40 cellular contexts compared by ENCODE assay signal in the genomic region with DNA sequence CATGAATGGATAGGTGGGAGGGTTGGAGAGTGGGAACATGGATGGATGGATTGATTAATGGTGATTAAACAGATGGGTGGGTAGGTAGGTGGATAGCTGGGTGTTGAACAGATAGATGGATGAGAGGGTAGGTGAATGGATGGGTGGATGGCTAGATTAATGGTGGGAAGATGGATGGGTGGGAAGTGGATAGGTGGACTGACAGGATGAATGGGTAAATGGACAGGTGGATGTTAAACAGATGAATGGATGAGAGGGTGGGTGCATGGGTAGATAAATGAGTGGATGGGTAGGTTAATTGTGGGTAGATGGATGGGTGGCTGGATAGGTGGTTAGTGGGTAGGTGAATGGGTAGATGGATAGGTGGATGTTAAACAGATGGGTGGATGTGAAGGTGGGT.
"Had no signal": no experiment of that assay in that cellular context is flagged by ENCODE, and none has a peak within 500 bp of the region (broad histone marks: within the 10 kb centered on the region; RNA-seq: fewer than 3 reads in every experiment).

No MANE protein-coding gene starts in this region.

- ATAC-seq: activated CD4-positive, alpha-beta T cell treated with anti-CD3 and anti-CD28 coated beads for 36 hours; activated CD4-positive, CD25-positive, alpha-beta regulatory T cell treated with anti-CD3 and anti-CD28 coated beads, Interleukin-2, amount 50 U/mL, for 24 hours; activated CD8-positive, alpha-beta memory T cell treated with anti-CD3 and anti-CD28 coated beads, Interleukin-2, amount 10 ng/mL, durations not matched to agents 7 days and 5 days; activated CD8-positive, alpha-beta T cell treated with anti-CD3 and anti-CD28 coated beads, Interleukin-2, amount 10 ng/mL, durations not matched to agents 7 days and 5 days; activated naive CD8-positive, alpha-beta T cell treated with anti-CD3 and anti-CD28 coated beads, Interleukin-2, amount 50 U/mL, for 24 hours; WTC11 had no signal

- H3K27me3 ChIP-seq: ascending aorta, cardiac muscle cell had no signal

- DNase-seq: activated CD4-positive, alpha-beta memory T cell treated with anti-CD3 and anti-CD28 coated beads, Interleukin-2, amount 10 ng/mL, durations not matched to agents 7 days and 5 days; activated CD4-positive, alpha-beta T cell treated with anti-CD3 and anti-CD28 coated beads for 1 hour; activated CD4-positive, alpha-beta T cell treated with anti-CD3 and anti-CD28 coated beads for 36 hours; activated CD4-positive, alpha-beta T cell treated with anti-CD3 and anti-CD28 coated beads for 48 hours; activated CD4-positive, alpha-beta T cell treated with anti-CD3 and anti-CD28 coated beads, Interleukin-2, amount 10 ng/mL, durations not matched to agents 7 days and 5 days; activated CD4-positive, alpha-beta T cell treated with anti-CD3 and anti-CD28 coated beads, Interleukin-2, amount 50 U/mL, for 48 hours; activated CD4-positive, CD25-positive, alpha-beta regulatory T cell; activated CD8-positive, alpha-beta memory T cell treated with anti-CD3 and anti-CD28 coated beads for 24 hours; activated CD8-positive, alpha-beta memory T cell treated with anti-CD3 and anti-CD28 coated beads, Interleukin-2, amount 10 ng/mL, durations not matched to agents 7 days and 5 days; activated CD8-positive, alpha-beta memory T cell treated with anti-CD3 and anti-CD28 coated beads, Interleukin-2, amount 50 U/mL, for 48 hours; activated CD8-positive, alpha-beta T cell treated with anti-CD3 and anti-CD28 coated beads, Interleukin-2, amount 10 ng/mL, durations not matched to agents 7 days and 5 days; activated effector memory CD4-positive, alpha-beta T cell treated with Interleukin-2 at 50 U/mL for 16 hours; activated gamma-delta T cell; activated naive CD4-positive, alpha-beta T cell treated with anti-CD3 and anti-CD28 coated beads, Interleukin-2, amount 10 ng/mL, durations not matched to agents 7 days and 5 days; activated naive CD4-positive, alpha-beta T cell treated with Interleukin-2 at 50 U/mL for 16 hours; activated naive CD8-positive, alpha-beta T cell treated with anti-CD3 and anti-CD28 coated beads, Interleukin-2, amount 10 ng/mL, durations not matched to agents 7 days and 5 days; activated naive CD8-positive, alpha-beta T cell treated with anti-CD3 and anti-CD28 coated beads, Interleukin-2, amount 50 U/mL, for 24 hours; activated T-cell treated with anti-CD3 and anti-CD28 coated beads, Interleukin-2, amount 50 U/mL, for 24 hours; activated T-cell treated with anti-CD3 and anti-CD28 coated beads, Interleukin-2, amount 50 U/mL, for 48 hours; amygdala; anterior cingulate cortex; caudate nucleus; cerebellar nuclear complex; T-helper 1 cell; T-helper 2 cell; T-helper 9 cell; WERI-Rb-1 had no signal

- H3K27ac ChIP-seq: ascending aorta, cardiac muscle cell, WERI-Rb-1 had no signal

- H3K27ac Mint-ChIP-seq: activated CD4-positive, alpha-beta memory T cell treated with anti-CD3 and anti-CD28 coated beads, Interleukin-2, amount 10 ng/mL, durations not matched to agents 7 days and 5 days; activated CD4-positive, alpha-beta T cell treated with anti-CD3 and anti-CD28 coated beads for 36 hours; activated CD4-positive, alpha-beta T cell treated with anti-CD3 and anti-CD28 coated beads, Interleukin-2, amount 10 ng/mL, durations not matched to agents 7 days and 5 days; activated CD8-positive, alpha-beta memory T cell treated with anti-CD3 and anti-CD28 coated beads, Interleukin-2, amount 10 ng/mL, durations not matched to agents 7 days and 5 days; activated CD8-positive, alpha-beta T cell treated with anti-CD3 and anti-CD28 coated beads, Interleukin-2, amount 10 ng/mL, durations not matched to agents 7 days and 5 days; activated naive CD4-positive, alpha-beta T cell treated with anti-CD3 and anti-CD28 coated beads, Interleukin-2, amount 10 ng/mL, durations not matched to agents 7 days and 5 days; activated naive CD4-positive, alpha-beta T cell treated with anti-CD3 and anti-CD28 coated beads, Interleukin-2, amount 50 U/mL, for 24 hours; activated naive CD8-positive, alpha-beta T cell; activated naive CD8-positive, alpha-beta T cell treated with anti-CD3 and anti-CD28 coated beads, Interleukin-2, amount 10 ng/mL, durations not matched to agents 7 days and 5 days; activated naive CD8-positive, alpha-beta T cell treated with anti-CD3 and anti-CD28 coated beads, Interleukin-2, amount 50 U/mL, for 24 hours; activated T-cell treated with anti-CD3 and anti-CD28 coated beads, Interleukin-2, amount 50 U/mL, for 24 hours; activated T-helper 2 cell treated with anti-CD3 and anti-CD28 coated beads, Interferon-gamma antibody, Interleukin-2, Interleukin-4, amounts not matched to agents 10 μg/mL and 5 μg/mL and 100 μg/mL, durations not matched to agents 14 hours and 24 hours and 36 hours; brain; T-helper 1 cell treated with Interleukin-12 subunit alpha and Interleukin-12 subunit beta and Interleukin-4 antibody, amounts not matched to agents 30 μg/mL and 1 μg/mL, for 36 hours; T-helper 2 cell treated with Interferon-gamma antibody and Interleukin-4, amounts not matched to agents 5 μg/mL and 100 μg/mL, for 36 hours; WTC11 had no signal

- H3K4me1 ChIP-seq: ascending aorta had no signal

- H3K4me3 ChIP-seq: ascending aorta, cardiac muscle cell had no signal

- H3K4me1 Mint-ChIP-seq: activated CD4-positive, alpha-beta memory T cell treated with anti-CD3 and anti-CD28 coated beads, Interleukin-2, amount 10 ng/mL, durations not matched to agents 7 days and 5 days; activated CD4-positive, alpha-beta T cell treated with anti-CD3 and anti-CD28 coated beads for 36 hours; activated CD4-positive, alpha-beta T cell treated with anti-CD3 and anti-CD28 coated beads, Interleukin-2, amount 10 ng/mL, durations not matched to agents 7 days and 5 days; activated CD8-positive, alpha-beta memory T cell treated with anti-CD3 and anti-CD28 coated beads, Interleukin-2, amount 10 ng/mL, durations not matched to agents 7 days and 5 days; activated naive CD4-positive, alpha-beta T cell treated with anti-CD3 and anti-CD28 coated beads, Interleukin-2, amount 10 ng/mL, durations not matched to agents 7 days and 5 days; activated naive CD4-positive, alpha-beta T cell treated with anti-CD3 and anti-CD28 coated beads, Interleukin-2, amount 50 U/mL, for 24 hours; activated naive CD8-positive, alpha-beta T cell treated with anti-CD3 and anti-CD28 coated beads, Interleukin-2, amount 10 ng/mL, durations not matched to agents 7 days and 5 days; activated naive CD8-positive, alpha-beta T cell treated with anti-CD3 and anti-CD28 coated beads, Interleukin-2, amount 50 U/mL, for 24 hours; central memory CD8-positive, alpha-beta T cell had no signal

- H3K36me3 ChIP-seq: ascending aorta, cardiac muscle cell, WERI-Rb-1 had no signal

- H3K9me3 ChIP-seq: ascending aorta had no signal

- H3K9me3 Mint-ChIP-seq: activated CD4-positive, alpha-beta memory T cell treated with anti-CD3 and anti-CD28 coated beads, Interleukin-2, amount 10 ng/mL, durations not matched to agents 7 days and 5 days; activated CD4-positive, alpha-beta T cell treated with anti-CD3 and anti-CD28 coated beads, Interleukin-2, amount 10 ng/mL, durations not matched to agents 7 days and 5 days; activated naive CD4-positive, alpha-beta T cell treated with anti-CD3 and anti-CD28 coated beads, Interleukin-2, amount 10 ng/mL, durations not matched to agents 7 days and 5 days; activated naive CD4-positive, alpha-beta T cell treated with anti-CD3 and anti-CD28 coated beads, Interleukin-2, amount 50 U/mL, for 24 hours; activated naive CD8-positive, alpha-beta T cell treated with anti-CD3 and anti-CD28 coated beads, Interleukin-2, amount 10 ng/mL, durations not matched to agents 7 days and 5 days; activated naive CD8-positive, alpha-beta T cell treated with anti-CD3 and anti-CD28 coated beads, Interleukin-2, amount 50 U/mL, for 24 hours; activated T-cell treated with anti-CD3 and anti-CD28 coated beads, Interleukin-2, amount 50 U/mL, for 24 hours; activated T-helper 2 cell treated with anti-CD3 and anti-CD28 coated beads, Interferon-gamma antibody, Interleukin-2, Interleukin-4, amounts not matched to agents 10 μg/mL and 5 μg/mL and 100 μg/mL, durations not matched to agents 14 hours and 24 hours and 36 hours; T-helper 1 cell treated with Interleukin-12 subunit alpha and Interleukin-12 subunit beta and Interleukin-4 antibody, amounts not matched to agents 30 μg/mL and 1 μg/mL, for 36 hours; T-helper 2 cell treated with Interferon-gamma antibody and Interleukin-4, amounts not matched to agents 5 μg/mL and 100 μg/mL, for 36 hours; WTC11 had no signal

- H3K36me3 Mint-ChIP-seq: activated CD8-positive, alpha-beta memory T cell treated with anti-CD3 and anti-CD28 coated beads, Interleukin-2, amount 10 ng/mL, durations not matched to agents 7 days and 5 days; activated naive CD4-positive, alpha-beta T cell treated with anti-CD3 and anti-CD28 coated beads, Interleukin-2, amount 10 ng/mL, durations not matched to agents 7 days and 5 days; activated naive CD4-positive, alpha-beta T cell treated with anti-CD3 and anti-CD28 coated beads, Interleukin-2, amount 50 U/mL, for 24 hours; activated naive CD8-positive, alpha-beta T cell; activated naive CD8-positive, alpha-beta T cell treated with anti-CD3 and anti-CD28 coated beads, Interleukin-2, amount 10 ng/mL, durations not matched to agents 7 days and 5 days; brain; WTC11 had no signal

- H3K4me3 Mint-ChIP-seq: activated CD4-positive, alpha-beta memory T cell treated with anti-CD3 and anti-CD28 coated beads, Interleukin-2, amount 10 ng/mL, durations not matched to agents 7 days and 5 days; activated CD4-positive, alpha-beta T cell treated with anti-CD3 and anti-CD28 coated beads for 36 hours; activated CD4-positive, alpha-beta T cell treated with anti-CD3 and anti-CD28 coated beads, Interleukin-2, amount 10 ng/mL, durations not matched to agents 7 days and 5 days; activated CD8-positive, alpha-beta memory T cell treated with anti-CD3 and anti-CD28 coated beads, Interleukin-2, amount 10 ng/mL, durations not matched to agents 7 days and 5 days; activated CD8-positive, alpha-beta T cell treated with anti-CD3 and anti-CD28 coated beads, Interleukin-2, amount 10 ng/mL, durations not matched to agents 7 days and 5 days; activated naive CD4-positive, alpha-beta T cell treated with anti-CD3 and anti-CD28 coated beads, Interleukin-2, amount 10 ng/mL, durations not matched to agents 7 days and 5 days; activated naive CD4-positive, alpha-beta T cell treated with anti-CD3 and anti-CD28 coated beads, Interleukin-2, amount 50 U/mL, for 24 hours; activated naive CD8-positive, alpha-beta T cell; activated naive CD8-positive, alpha-beta T cell treated with anti-CD3 and anti-CD28 coated beads, Interleukin-2, amount 10 ng/mL, durations not matched to agents 7 days and 5 days; activated naive CD8-positive, alpha-beta T cell treated with anti-CD3 and anti-CD28 coated beads, Interleukin-2, amount 50 U/mL, for 24 hours; activated T-cell treated with anti-CD3 and anti-CD28 coated beads, Interleukin-2, amount 50 U/mL, for 24 hours; brain; central memory CD8-positive, alpha-beta T cell; T-helper 1 cell treated with Interleukin-12 subunit alpha and Interleukin-12 subunit beta and Interleukin-4 antibody, amounts not matched to agents 30 μg/mL and 1 μg/mL, for 36 hours; T-helper 2 cell treated with Interferon-gamma antibody and Interleukin-4, amounts not matched to agents 5 μg/mL and 100 μg/mL, for 36 hours; WTC11 had no signal

- FAIRE-seq: bronchial epithelial cell, TTC549 had no signal

- H3K27me3 Mint-ChIP-seq: activated CD4-positive, alpha-beta memory T cell treated with anti-CD3 and anti-CD28 coated beads, Interleukin-2, amount 10 ng/mL, durations not matched to agents 7 days and 5 days; activated CD4-positive, alpha-beta T cell treated with anti-CD3 and anti-CD28 coated beads for 36 hours; activated CD4-positive, alpha-beta T cell treated with anti-CD3 and anti-CD28 coated beads, Interleukin-2, amount 10 ng/mL, durations not matched to agents 7 days and 5 days; activated CD8-positive, alpha-beta memory T cell treated with anti-CD3 and anti-CD28 coated beads, Interleukin-2, amount 10 ng/mL, durations not matched to agents 7 days and 5 days; activated naive CD4-positive, alpha-beta T cell treated with anti-CD3 and anti-CD28 coated beads, Interleukin-2, amount 10 ng/mL, durations not matched to agents 7 days and 5 days; activated naive CD8-positive, alpha-beta T cell treated with anti-CD3 and anti-CD28 coated beads, Interleukin-2, amount 50 U/mL, for 24 hours; activated T-cell treated with anti-CD3 and anti-CD28 coated beads, Interleukin-2, amount 50 U/mL, for 24 hours had no signal
